ENCODE assay signal across 22 cellular contexts in the genomic region with DNA sequence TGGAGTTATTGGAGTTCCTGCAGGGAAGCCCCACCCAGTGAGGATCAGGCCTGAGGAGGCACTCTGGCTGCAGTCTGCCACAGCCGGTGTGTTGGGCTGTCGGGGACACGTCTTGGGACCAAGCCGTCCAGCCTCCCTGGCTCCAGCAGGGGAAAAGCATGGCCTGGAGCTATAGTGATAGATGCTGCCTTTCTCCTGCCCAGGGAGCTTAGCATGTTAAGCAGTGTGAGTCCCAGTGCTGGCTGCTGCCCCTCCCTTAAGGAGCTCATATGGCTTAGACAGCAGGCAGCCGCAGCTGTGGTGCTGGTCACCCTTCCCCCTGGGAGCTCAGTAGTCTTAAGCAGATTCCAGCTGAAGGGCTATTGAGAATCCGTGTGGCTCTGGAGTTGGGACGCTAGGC.
"Had no signal": no experiment of that assay in that cellular context is flagged by ENCODE, and none has a peak within 500 bp of the region (broad histone marks: within the 10 kb centered on the region; RNA-seq: fewer than 3 reads in every experiment).

No MANE protein-coding gene starts in this region.

- DNase-seq: activated CD4-positive, alpha-beta T cell treated with anti-CD3 and anti-CD28 coated beads, Interleukin-2, amount 50 U/mL, for 4 hours; activated naive CD4-positive, alpha-beta T cell; activated naive CD8-positive, alpha-beta T cell treated with anti-CD3 and anti-CD28 coated beads, Interleukin-2, amount 10 ng/mL, durations not matched to agents 7 days and 5 days; activated T-cell treated with anti-CD3 and anti-CD28 coated beads for 4 hours; brain microvascular endothelial cell; cortex of kidney; effector memory CD8-positive, alpha-beta T cell; foreskin melanocyte; head of caudate nucleus; immature natural killer cell; left colon; naive thymus-derived CD8-positive, alpha-beta T cell; posterior cingulate gyrus; right cardiac atrium; stimulated activated CD4-positive, alpha-beta T cell treated with anti-CD3 and anti-CD28 coated beads, Interleukin-4, amount 100 ng/mL, for 4 hours; stimulated activated CD8-positive, alpha-beta memory T cell treated with anti-CD3 and anti-CD28 coated beads, Interleukin-4, amount 100 ng/mL, for 48 hours; stimulated activated naive CD4-positive, alpha-beta T cell treated with Interleukin-2 at 50 U/mL for 16 hours; substantia nigra; transverse colon had no signal

- H3K4me3 ChIP-seq: smooth muscle cell, transverse colon had no signal

- H3K27ac ChIP-seq: brain microvascular endothelial cell, epithelial cell of prostate, transverse colon had no signal

- H3K4me2 ChIP-seq: smooth muscle cell had no signal

- H3K27me3 ChIP-seq: brain microvascular endothelial cell, transverse colon had no signal

- ATAC-seq: activated CD4-positive, CD25-positive, alpha-beta regulatory T cell treated with anti-CD3 and anti-CD28 coated beads, Interleukin-2, amount 50 U/mL, for 24 hours; effector memory CD8-positive, alpha-beta T cell; left colon; naive thymus-derived CD8-positive, alpha-beta T cell; right cardiac atrium had no signal

- H3K36me3 ChIP-seq: brain microvascular endothelial cell had no signal
